8 cellular contexts compared by ENCODE assay signal in genomic region chr1:231040019-231040799, GRCh38.
DNase-seq lines count a peak whose midpoint lies in the region; ATAC-seq and TF ChIP-seq lines count a peak whose summit lies in the region.

Gene FAM89A (minus strand): TSS chr1:231040254. CDS start chr1:231040211, 43 bp downstream.

- ATAC-seq in GM18867 (IDR thresholded peaks at IDR 0.05; ENCODE audit: unreplicated experiment) (peak; percentile 76), HG03196 (IDR thresholded peaks at IDR 0.05; ENCODE audit: unreplicated experiment) (peak; percentile 58)

- TF ChIP-seq CTCF in astrocyte of the cerebellum (IDR thresholded peaks at IDR 0.05; ENCODE audit: low read depth, low read length, missing control alignments), result no peak

- H3K4me3 ChIP-seq in astrocyte of the cerebellum (ENCODE audit: low read depth, low read length) (peak within 1 kb of the TSS; percentile 74), iPS-18a (ENCODE audit: low read length) (peak within 1 kb of the TSS; percentile 63), skin epidermis (peak within 1 kb of the TSS; percentile 64 to 95 (median 86))

- no peaks in the 10 kb centered on the region for H3K4me1 ChIP-seq in iPS-18a (ENCODE audit: control insufficient read depth, low read depth, low read length)

- no peak within 1 kb of the TSS for H3K9ac ChIP-seq in iPS-18a (ENCODE audit: low read length)

- in situ Hi-C loops in ACHN (cut with HindIII; ENCODE audit: low pct_ligation_motif_present, low pct_unique_long_range_greater_than_20kb, low sequenced_read_pairs) (no loop called here), astrocyte of the cerebellum (cut with HindIII; ENCODE audit: low sequenced_read_pairs) (no loop called here)

- no peaks in the 10 kb centered on the region for H3K36me3 ChIP-seq in iPS-18a (ENCODE audit: control insufficient read depth, low read depth, low read length)

- DNase-seq in ACHN, result peak; percentile 49
- peak; percentile 47 for DNase-seq in T-helper 22 cell (ENCODE audit: low read depth)
- DNase-seq in astrocyte of the cerebellum (ENCODE audit: low read depth), result no peak
- DNase-seq in NCI-H1092 treated with DMSO at 0.1 percent for 48 hours (lab: John Stamatoyannopoulos, UW), result no peak

- H3K9me3 ChIP-seq in iPS-18a (ENCODE audit: control insufficient read depth, low read depth, low read length), result no peaks in the 10 kb centered on the region

- H3K27me3 ChIP-seq in iPS-18a (ENCODE audit: control insufficient read depth, insufficient read depth, low read length), result peaks cover 97% of the 10 kb centered on the region

- no peak within 1 kb of the TSS for H3K27ac ChIP-seq in iPS-18a (ENCODE audit: low read length)
- peak within 1 kb of the TSS; percentile 48 to 91 (median 75) for H3K27ac ChIP-seq in skin epidermis

Comparison
In these comparisons a context has a peak if more than half of its experiments do, and no peak if none do; other contexts are left out.
1. DNase-seq: peak in ACHN (single experiment) and T-helper 22 cell (single experiment); none in astrocyte of the cerebellum (single experiment) and NCI-H1092 treated with DMSO at 0.1 percent for 48 hours (single experiment).
2. Peak in every context shown above with its lines, with median percentiles within 50 percentile points of each other: H3K4me3 ChIP-seq.